In the genomic region with DNA sequence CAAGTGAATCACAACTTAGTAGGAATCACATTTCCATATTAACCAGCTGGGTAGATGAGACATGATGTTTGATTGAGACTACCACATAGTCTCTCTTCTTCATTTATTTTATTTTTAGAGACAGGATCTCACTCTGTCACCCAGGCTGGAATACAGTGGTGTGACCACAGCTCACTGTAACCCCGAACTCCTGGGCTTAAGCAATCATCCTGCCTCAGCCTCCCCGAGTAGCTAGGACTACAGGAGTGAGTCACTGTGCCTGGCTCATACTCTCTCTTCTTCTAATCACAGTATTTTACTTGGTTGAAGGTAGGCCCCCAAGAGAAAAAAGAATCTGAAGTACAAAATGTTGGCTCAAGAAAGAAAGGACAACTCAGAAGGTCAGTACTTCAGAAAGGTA, we compare ENCODE assay signal across 11 cellular contexts.
DNase-seq lines count a peak whose midpoint lies in the region; TF ChIP-seq lines count a peak whose summit lies in the region.
"Had no signal": no experiment of that assay in that cellular context is flagged by ENCODE, and none has a peak within 500 bp of the region (broad histone marks: within the 10 kb centered on the region; RNA-seq: fewer than 3 reads in every experiment).

No MANE protein-coding gene starts in this region.

- no peaks in the 10 kb centered on the region for H3K27me3 Mint-ChIP-seq in activated CD4-positive, alpha-beta memory T cell treated with anti-CD3 and anti-CD28 coated beads for 36 hours
- H3K27me3 Mint-ChIP-seq in activated CD4-positive, alpha-beta memory T cell treated with anti-CD3 and anti-CD28 coated beads, Interleukin-2, amount 10 ng/mL, durations not matched to agents 7 days and 5 days, result no peaks in the 10 kb centered on the region
- H3K27me3 Mint-ChIP-seq: dendritic cell treated with granulocyte-macrophage colony-stimulating factor and Interleukin-4, amounts not matched to agents 40 ng/mL and 50 ng/mL, for 4 days had no signal

- H3K4me3 Mint-ChIP-seq in activated CD4-positive, alpha-beta memory T cell treated with anti-CD3 and anti-CD28 coated beads for 36 hours, result no peak overlapping the region
- H3K4me3 Mint-ChIP-seq in activated CD4-positive, alpha-beta memory T cell treated with anti-CD3 and anti-CD28 coated beads, Interleukin-2, amount 10 ng/mL, durations not matched to agents 7 days and 5 days, result no peak overlapping the region
- H3K4me3 Mint-ChIP-seq: dendritic cell treated with granulocyte-macrophage colony-stimulating factor and Interleukin-4, amounts not matched to agents 40 ng/mL and 50 ng/mL, for 4 days had no signal

- DNase-seq in activated CD4-positive, alpha-beta memory T cell treated with anti-CD3 and anti-CD28 coated beads for 36 hours, result peak; percentile 66
- DNase-seq in activated CD4-positive, alpha-beta memory T cell treated with anti-CD3 and anti-CD28 coated beads, Interleukin-2, amount 10 ng/mL, durations not matched to agents 7 days and 5 days, result no peak
- DNase-seq in NB4 (ENCODE audit: low read depth), result peak; percentile 32
- peak; percentile 49 for DNase-seq in epithelial cell of esophagus (ENCODE audit: low read depth)
- peak; percentile 34 for DNase-seq in stimulated activated CD4-positive, alpha-beta T cell treated with anti-CD3 and anti-CD28 coated beads, Interleukin-4, amount 100 ng/mL, for 24 hours
- no peak for DNase-seq in NOMO-1 (lab: John Stamatoyannopoulos, UW; ENCODE audit: unreplicated experiment in 2 of 2)
- DNase-seq in HPDE6-E6E7 (ENCODE audit: extremely low spot score), result no peak
- DNase-seq in substantia nigra (lab: John Stamatoyannopoulos, UW), result no peak
- DNase-seq: NCI-H1930 had no signal

- no peak overlapping the region for H3K4me3 ChIP-seq in NB4 (ENCODE audit: low read depth, low read length)
- no peak overlapping the region for H3K4me3 ChIP-seq in epithelial cell of esophagus (ENCODE audit: low read length)
- H3K4me3 ChIP-seq: hepatocyte had no signal

- H3K27ac Mint-ChIP-seq in activated CD4-positive, alpha-beta memory T cell treated with anti-CD3 and anti-CD28 coated beads for 36 hours, result peak overlapping the region; percentile 1
- no peak overlapping the region for H3K27ac Mint-ChIP-seq in activated CD4-positive, alpha-beta memory T cell treated with anti-CD3 and anti-CD28 coated beads, Interleukin-2, amount 10 ng/mL, durations not matched to agents 7 days and 5 days
- H3K27ac Mint-ChIP-seq: dendritic cell treated with granulocyte-macrophage colony-stimulating factor and Interleukin-4, amounts not matched to agents 40 ng/mL and 50 ng/mL, for 4 days had no signal

- CTCF ChIA-PET in activated CD4-positive, alpha-beta memory T cell treated with anti-CD3 and anti-CD28 coated beads for 36 hours (lab: Charles Lee), result interaction anchor here (1.6 to 2.1 kb wide), 3 partner anchors 13 to 249 kb away, joined by 5 to 9 read pairs (median 8); no protein-coding TSS in a partner anchor
- CTCF ChIA-PET in activated CD4-positive, alpha-beta memory T cell treated with anti-CD3 and anti-CD28 coated beads, Interleukin-2, amount 10 ng/mL, durations not matched to agents 7 days and 5 days (lab: Charles Lee), result interaction anchor here (1.2 to 1.8 kb wide), 4 partner anchors 13 to 84 kb away, joined by 3 to 8 read pairs (median 6); no protein-coding TSS in a partner anchor

- peaks cover 22% of the 10 kb centered on the region for H3K36me3 Mint-ChIP-seq in activated CD4-positive, alpha-beta memory T cell treated with anti-CD3 and anti-CD28 coated beads for 36 hours
- H3K36me3 Mint-ChIP-seq in activated CD4-positive, alpha-beta memory T cell treated with anti-CD3 and anti-CD28 coated beads, Interleukin-2, amount 10 ng/mL, durations not matched to agents 7 days and 5 days (ENCODE audit: low read depth), result peaks cover 35% of the 10 kb centered on the region

- H3K9me3 Mint-ChIP-seq in activated CD4-positive, alpha-beta memory T cell treated with anti-CD3 and anti-CD28 coated beads for 36 hours, result peaks cover 11% of the 10 kb centered on the region
- H3K9me3 Mint-ChIP-seq in activated CD4-positive, alpha-beta memory T cell treated with anti-CD3 and anti-CD28 coated beads, Interleukin-2, amount 10 ng/mL, durations not matched to agents 7 days and 5 days, result peaks cover 8% of the 10 kb centered on the region
- H3K9me3 Mint-ChIP-seq: dendritic cell treated with granulocyte-macrophage colony-stimulating factor and Interleukin-4, amounts not matched to agents 40 ng/mL and 50 ng/mL, for 4 days had no signal

- no peak for TF ChIP-seq POLR2A in NB4 (IDR thresholded peaks at IDR 0.05; ENCODE audit: extremely low read depth, insufficient read length)

- POLR2A ChIA-PET in activated CD4-positive, alpha-beta memory T cell treated with anti-CD3 and anti-CD28 coated beads for 36 hours (lab: Charles Lee), result interaction anchor here (1.0 kb wide), 1 partner anchor 79 kb away, joined by 3 read pairs; no protein-coding TSS in a partner anchor
- POLR2A ChIA-PET in activated CD4-positive, alpha-beta memory T cell treated with anti-CD3 and anti-CD28 coated beads, Interleukin-2, amount 10 ng/mL, durations not matched to agents 7 days and 5 days (lab: Charles Lee), result interaction anchor here (0.9 to 2.4 kb wide), 4 partner anchors 32 to 105 kb away, joined by 3 to 13 read pairs (median 6); a partner anchor contains a TSS

- H3K27ac ChIP-seq in substantia nigra (ENCODE audit: low read depth, low read length, poor library complexity, severe bottlenecking), result no peak overlapping the region
- H3K27ac ChIP-seq: hepatocyte had no signal

- no peak for TF ChIP-seq CTCF in NB4 (IDR thresholded peaks at IDR 0.05; ENCODE audit: low read depth, low read length)
- TF ChIP-seq CTCF in epithelial cell of esophagus (IDR thresholded peaks at IDR 0.05; ENCODE audit: insufficient read depth, low read depth, low read length, missing control alignments), result no peak

- peaks cover 54% of the 10 kb centered on the region for H3K4me1 Mint-ChIP-seq in activated CD4-positive, alpha-beta memory T cell treated with anti-CD3 and anti-CD28 coated beads for 36 hours (ENCODE audit: low read depth)
- H3K4me1 Mint-ChIP-seq in activated CD4-positive, alpha-beta memory T cell treated with anti-CD3 and anti-CD28 coated beads, Interleukin-2, amount 10 ng/mL, durations not matched to agents 7 days and 5 days, result peaks cover 56% of the 10 kb centered on the region

- intact Hi-C loops in activated CD4-positive, alpha-beta memory T cell treated with anti-CD3 and anti-CD28 coated beads for 36 hours (cut with micrococcal nuclease), result loop anchor here (5.0 kb wide), 1 partner anchor 264 kb away; a partner anchor contains a TSS

Comparison
In these comparisons a context has a peak if more than half of its experiments do, and no peak if none do; other contexts are left out.
1. DNase-seq: peak in activated CD4-positive, alpha-beta memory T cell treated with anti-CD3 and anti-CD28 coated beads for 36 hours (single experiment), NB4 (single experiment), epithelial cell of esophagus (single experiment) and stimulated activated CD4-positive, alpha-beta T cell treated with anti-CD3 and anti-CD28 coated beads, Interleukin-4, amount 100 ng/mL, for 24 hours (single experiment); none in activated CD4-positive, alpha-beta memory T cell treated with anti-CD3 and anti-CD28 coated beads, Interleukin-2, amount 10 ng/mL, durations not matched to agents 7 days and 5 days (single experiment), NOMO-1 (0 of 2), HPDE6-E6E7 (single experiment) and substantia nigra (0 of 49).